ENCODE assay signal across 22 cellular contexts in the genomic region with DNA sequence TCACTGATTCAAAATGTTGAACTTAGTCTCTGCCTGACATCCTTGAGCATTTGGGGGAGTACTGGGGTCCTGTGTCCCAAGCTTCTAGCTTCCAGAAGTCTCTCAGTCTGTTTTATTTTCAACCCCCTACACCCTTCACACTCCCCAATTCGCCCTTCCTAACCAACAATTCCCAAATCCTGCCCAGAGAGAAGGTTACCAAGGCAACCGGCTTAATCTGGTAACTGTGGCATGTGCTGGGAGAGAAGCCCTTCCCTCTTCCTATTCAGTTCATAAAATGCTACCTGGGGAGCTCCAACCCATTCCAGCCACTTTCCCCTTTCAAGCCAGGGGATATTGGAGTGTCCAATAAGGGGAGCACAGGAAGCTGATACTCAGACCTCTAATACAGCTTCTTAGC. TPM values are rescaled to one million over a fixed set of nuclear protein-coding genes. Genes with fewer than 3 reads are reported as not detected.
DNase-seq lines count a peak whose midpoint lies in the region; ATAC-seq and TF ChIP-seq lines count a peak whose summit lies in the region.
"Had no signal": no experiment of that assay in that cellular context is flagged by ENCODE, and none has a peak within 500 bp of the region (broad histone marks: within the 10 kb centered on the region; RNA-seq: fewer than 3 reads in every experiment).

No MANE protein-coding gene starts in this region.

- TF ChIP-seq POLR2A in HCT116 (IDR thresholded peaks at IDR 0.05; ENCODE audit: borderline replicate concordance, extremely low read depth, insufficient read depth, insufficient read length) = no peak
- TF ChIP-seq POLR2A in esophagus muscularis mucosa (IDR thresholded peaks at IDR 0.05; ENCODE audit: low read depth) = no peak

- RAD21 ChIA-PET in HCT116 (lab: Charles Lee; ENCODE audit: low non-redundant PET in 1 of 2, low total read pairs in 2 of 2, uncharacterized antibody in 2 of 2, unreplicated experiment in 2 of 2) = no interaction called here

- no peak for TF ChIP-seq CTCF in 22Rv1 (IDR thresholded peaks at IDR 0.05)
- TF ChIP-seq CTCF in HCT116 (IDR thresholded peaks at IDR 0.05 in 2 of 3, conservative IDR thresholded peaks at IDR 0.05 in 1 of 3; ENCODE audit: borderline replicate concordance in 1 of 3, insufficient read depth in 1 of 3, low read depth in 2 of 3, low read length in 2 of 3) = no peak
- no peak for TF ChIP-seq CTCF in endodermal cell (conservative IDR thresholded peaks at IDR 0.05)
- TF ChIP-seq CTCF in progenitor cell of endocrine pancreas (IDR thresholded peaks at IDR 0.05; ENCODE audit: unreplicated experiment) = no peak
- no peak for TF ChIP-seq CTCF in esophagus muscularis mucosa (IDR thresholded peaks at IDR 0.05)

- peaks cover 39 to 50% of the 10 kb centered on the region in 2 experiments for H3K4me1 ChIP-seq in HCT116 (ENCODE audit: control insufficient read depth in 1 of 2, insufficient read depth in 2 of 2, low read length in 2 of 2)
- peaks cover 5% of the 10 kb centered on the region for H3K4me1 ChIP-seq in endodermal cell (ENCODE audit: control insufficient read depth, insufficient read depth, low read length)
- H3K4me1 ChIP-seq in esophagus muscularis mucosa = peaks cover 16 to 25% (median 21%) of the 10 kb centered on the region in 4 donors
- H3K4me1 ChIP-seq: SJSA1 had no signal

- no peak overlapping the region for H3K4me3 Mint-ChIP-seq in endodermal cell
- H3K4me3 Mint-ChIP-seq in progenitor cell of endocrine pancreas (ENCODE audit: low read depth) = no peak overlapping the region

- H3K9me3 ChIP-seq in HCT116 (ENCODE audit: control insufficient read depth in 1 of 2, insufficient read depth in 1 of 2, low read depth in 1 of 2, low read length in 2 of 2) (no peaks in the 10 kb centered on the region), endodermal cell (ENCODE audit: control insufficient read depth, low read length) (no peaks in the 10 kb centered on the region), esophagus muscularis mucosa (no peaks in the 10 kb centered on the region)
- H3K9me3 ChIP-seq: body of pancreas, SJSA1 had no signal

- TF ChIP-seq RAD21 in HCT116 (IDR thresholded peaks at IDR 0.05; ENCODE audit: low read depth) = no peak

- H3K27me3 Mint-ChIP-seq in endodermal cell (ENCODE audit: insufficient read depth) (no peaks in the 10 kb centered on the region), progenitor cell of endocrine pancreas (peaks cover 9% of the 10 kb centered on the region)
- H3K27me3 Mint-ChIP-seq: T-helper 17 cell had no signal

- BruUV-seq in HCT116 (replicated peaks; lab: Mats Ljungman, UMichigan) = no TSS peak

- no peak overlapping the region for H2AFZ ChIP-seq in HCT116 (ENCODE audit: low read depth, low read length, poor library complexity, severe bottlenecking)

- H3K4me3 ChIP-seq in HCT116 (replicated peaks in 1 of 2; ENCODE audit: low read depth in 1 of 2, low read length in 2 of 2) (no peak overlapping the region), endodermal cell (ENCODE audit: low read length) (no peak overlapping the region), esophagus muscularis mucosa (no peak overlapping the region)
- H3K4me3 ChIP-seq: body of pancreas, coronary artery, SJSA1 had no signal

- peaks cover 3% of the 10 kb centered on the region for H3K4me1 Mint-ChIP-seq in endodermal cell
- peaks cover 10% of the 10 kb centered on the region for H3K4me1 Mint-ChIP-seq in progenitor cell of endocrine pancreas (ENCODE audit: low read depth)

- CTCF ChIA-PET in HCT116 (lab: Charles Lee) = interaction anchor here (0.6 kb wide), 1 partner anchor 62 kb away, joined by 3 read pairs; no protein-coding TSS in a partner anchor

- DNase-seq in HCT116 (ENCODE audit: low read depth, low spot score) (no peak), endodermal cell (peak; percentile 56), progenitor cell of endocrine pancreas (ENCODE audit: low spot score, unreplicated experiment) (no peak), middle frontal gyrus (ENCODE audit: extremely low spot score, low spot score) (no peak), esophagus muscularis mucosa (ENCODE audit: extremely low spot score) (no peak)
- DNase-seq in activated CD4-positive, alpha-beta T cell treated with anti-CD3 and anti-CD28 coated beads for 48 hours = no peak
- DNase-seq: activated T-cell treated with anti-CD3 and anti-CD28 coated beads, Interleukin-2, amount 50 U/mL, for 4 hours; CD4-positive, CD25-positive, alpha-beta regulatory T cell; foreskin melanocyte; hypothalamus; islet precursor cell; NCI-H1092; NCI-H2081 treated with DMSO at 0.1 percent for 48 hours; T-helper 17 cell; WERI-Rb-1 had no signal

- POLR2A ChIA-PET in HCT116 (lab: Charles Lee) = interaction anchor here (1.1 kb wide), 1 partner anchor 9 kb away, joined by 3 read pairs; no protein-coding TSS in a partner anchor

- peaks cover 13 to 20% of the 10 kb centered on the region in 2 experiments for H3K36me3 ChIP-seq in HCT116 (ENCODE audit: control insufficient read depth in 1 of 2, insufficient read depth in 2 of 2, low read length in 2 of 2)
- peaks cover 47% of the 10 kb centered on the region for H3K36me3 ChIP-seq in endodermal cell (ENCODE audit: control insufficient read depth, insufficient read depth, low read length)
- H3K36me3 ChIP-seq in esophagus muscularis mucosa = peaks cover 23 to 60% (median 42%) of the 10 kb centered on the region in 4 donors

- H3K27ac Mint-ChIP-seq in endodermal cell = no peak overlapping the region
- H3K27ac Mint-ChIP-seq in progenitor cell of endocrine pancreas = peak overlapping the region; percentile 78
- H3K27ac Mint-ChIP-seq: activated naive CD4-positive, alpha-beta T cell treated with anti-CD3 and anti-CD28 coated beads, Interleukin-2, amount 50 U/mL, for 72 hours; T-helper 17 cell had no signal

- H3K9ac ChIP-seq in HCT116 (ENCODE audit: low read length) = no peak overlapping the region
- no peak overlapping the region for H3K9ac ChIP-seq in endodermal cell (ENCODE audit: extremely low read depth, low read length, poor library complexity, severe bottlenecking)
- H3K9ac ChIP-seq: KMS-11 had no signal

- TF ChIP-seq EP300 in esophagus muscularis mucosa (IDR thresholded peaks at IDR 0.05) = no peak

- H3K36me3 Mint-ChIP-seq in endodermal cell (ENCODE audit: low read depth) (peaks cover 46% of the 10 kb centered on the region), progenitor cell of endocrine pancreas (ENCODE audit: insufficient read depth) (peaks cover 28% of the 10 kb centered on the region)

- intact Hi-C loops in HCT116 (cut with micrococcal nuclease) (no loop called here), esophagus muscularis mucosa (cut with DNase I) (no loop called here)

- no peaks in the 10 kb centered on the region for H3K9me2 ChIP-seq in HCT116 (ENCODE audit: insufficient read depth)

- H3K4me2 ChIP-seq in HCT116 (ENCODE audit: low read length) = peak overlapping the region; percentile 67; the same call in 1 of the 2 replicates
- H3K4me2 ChIP-seq: KMS-11 had no signal

- ATAC-seq in HCT116 = no peak
- ATAC-seq in GM18517 (IDR thresholded peaks at IDR 0.05; ENCODE audit: unreplicated experiment) = no peak
- ATAC-seq: activated naive CD4-positive, alpha-beta T cell treated with anti-CD3 and anti-CD28 coated beads, Interleukin-2, amount 50 U/mL, for 72 hours; body of pancreas; T-helper 17 cell had no signal

- H3K9me3 Mint-ChIP-seq in endodermal cell = no peaks in the 10 kb centered on the region
- no peaks in the 10 kb centered on the region for H3K9me3 Mint-ChIP-seq in progenitor cell of endocrine pancreas (ENCODE audit: low read depth)
- H3K9me3 Mint-ChIP-seq: activated naive CD4-positive, alpha-beta T cell treated with anti-CD3 and anti-CD28 coated beads, Interleukin-2, amount 50 U/mL, for 72 hours; activated T-cell treated with anti-CD3 and anti-CD28 coated beads, Interleukin-2, amount 50 U/mL, for 4 hours; CD4-positive, CD25-positive, alpha-beta regulatory T cell had no signal

- H3K27ac ChIP-seq in 22Rv1 (peak overlapping the region; percentile 66), HCT116 (ENCODE audit: low read depth, low read length) (0 out of 2 replicates have a peak overlapping the region, but pooled peaks have one; percentile 37), endodermal cell (ENCODE audit: low read depth, low read length) (no peak overlapping the region), esophagus muscularis mucosa (replicated peaks in 1 of 4) (no peak overlapping the region)
- H3K27ac ChIP-seq: body of pancreas, coronary artery, KMS-11, SJSA1, WERI-Rb-1 had no signal

- WGBS in endodermal cell (ENCODE audit: insufficient coverage in 1 of 2, insufficient read length in 1 of 2), 2 experiments = 80 to 97% methylated on average over 1 to 2 of the region's 2 CpGs
- 92% methylated on average over 2 of the region's 2 CpGs for WGBS in esophagus muscularis mucosa

- no peaks in the 10 kb centered on the region for H3K27me3 ChIP-seq in HCT116 (ENCODE audit: insufficient read depth, low read length)
- no peaks in the 10 kb centered on the region for H3K27me3 ChIP-seq in endodermal cell (ENCODE audit: control insufficient read depth, insufficient read depth, low read length, poor library complexity, severe bottlenecking)
- H3K27me3 ChIP-seq in esophagus muscularis mucosa = no peaks in the 10 kb centered on the region
- H3K27me3 ChIP-seq: body of pancreas, SJSA1 had no signal

- H3K79me2 ChIP-seq in HCT116 (ENCODE audit: insufficient read depth, low read length) = no peaks in the 10 kb centered on the region

- H4K20me1 ChIP-seq in HCT116 (ENCODE audit: insufficient read depth) = no peaks in the 10 kb centered on the region

RNA-seq across cellular contexts. Expression of a gene that starts 1.3 kb away (rescaled TPM):
- total RNA-seq in HCT116 (2021; ENCODE audit: unreplicated experiment) = 9.7 TPM
- polyA plus RNA-seq in HCT116 (2012) = 4.9 and 6.1 TPM in 2 replicates
- total RNA-seq in endodermal cell = 10 to 100 TPM; 15.6 to 20.8 TPM
- 19.9 TPM for polyA plus RNA-seq in endodermal cell (2013, experiment 1 of 2)
- 15.5 TPM for polyA plus RNA-seq in endodermal cell (2013, experiment 2 of 2)
- total RNA-seq in progenitor cell of endocrine pancreas = 17.0 and 18.3 TPM in 2 replicates
- total RNA-seq in esophagus muscularis mucosa = 1 to 10 TPM; 1.5 to 5.4 (median 2.9) TPM

RNA-seq across cellular contexts. Expression of a gene that starts 35.6 kb away (rescaled TPM):
- total RNA-seq in HCT116 (2021; ENCODE audit: unreplicated experiment) (73.1 TPM), endodermal cell (100 to 1,000 TPM; 113 to 116 TPM), progenitor cell of endocrine pancreas (121 and 122 TPM in 2 replicates), esophagus muscularis mucosa (100 to 1,000 TPM in 2 of 4 donors, 10 to 100 TPM in 2; 77.2 to 103 (median 95.5) TPM)
- polyA plus RNA-seq in HCT116 (2012) = 35.5 and 37.0 TPM in 2 replicates
- 121 TPM for polyA plus RNA-seq in endodermal cell (2013, experiment 1 of 2)
- 108 TPM for polyA plus RNA-seq in endodermal cell (2013, experiment 2 of 2)

RNA-seq across cellular contexts. Expression of a gene that starts 43.2 kb away (rescaled TPM):
- total RNA-seq in HCT116 (2021; ENCODE audit: unreplicated experiment) (30.4 TPM), endodermal cell (10 to 100 TPM; 22.5 to 25.3 TPM), progenitor cell of endocrine pancreas (37.5 and 38.2 TPM in 2 replicates), esophagus muscularis mucosa (10 to 100 TPM in 2 of 4 donors, 1 to 10 TPM in 2; 7.8 to 21.5 (median 12.1) TPM)
- polyA plus RNA-seq in HCT116 (2012) = 19.2 and 19.5 TPM in 2 replicates
- polyA plus RNA-seq in endodermal cell (2013, experiment 1 of 2) = 25.6 TPM
- polyA plus RNA-seq in endodermal cell (2013, experiment 2 of 2) = 24.2 TPM

RNA-seq across cellular contexts. Expression of a gene that starts 54.2 kb away (rescaled TPM):
- total RNA-seq in HCT116 (2021; ENCODE audit: unreplicated experiment) = 67.2 TPM
- polyA plus RNA-seq in HCT116 (2012) = 26.8 and 36.5 TPM in 2 replicates
- total RNA-seq in endodermal cell = 100 to 1,000 TPM in 1 of 2 donors, 10 to 100 TPM in 1; 95.4 to 108 TPM
- polyA plus RNA-seq in endodermal cell (2013, experiment 1 of 2) = 126 TPM
- polyA plus RNA-seq in endodermal cell (2013, experiment 2 of 2) = 115 TPM
- 137 and 143 TPM in 2 replicates for total RNA-seq in progenitor cell of endocrine pancreas
- 10 to 100 TPM; 64.1 to 86.8 (median 72.2) TPM for total RNA-seq in esophagus muscularis mucosa

Comparison
In these comparisons a context has a peak if more than half of its experiments do, and no peak if none do; other contexts are left out.
1. H3K27ac ChIP-seq: peak in 22Rv1 (single experiment) and HCT116 (single experiment); none in endodermal cell (single experiment) and esophagus muscularis mucosa (0 of 4).